In the genomic region with DNA sequence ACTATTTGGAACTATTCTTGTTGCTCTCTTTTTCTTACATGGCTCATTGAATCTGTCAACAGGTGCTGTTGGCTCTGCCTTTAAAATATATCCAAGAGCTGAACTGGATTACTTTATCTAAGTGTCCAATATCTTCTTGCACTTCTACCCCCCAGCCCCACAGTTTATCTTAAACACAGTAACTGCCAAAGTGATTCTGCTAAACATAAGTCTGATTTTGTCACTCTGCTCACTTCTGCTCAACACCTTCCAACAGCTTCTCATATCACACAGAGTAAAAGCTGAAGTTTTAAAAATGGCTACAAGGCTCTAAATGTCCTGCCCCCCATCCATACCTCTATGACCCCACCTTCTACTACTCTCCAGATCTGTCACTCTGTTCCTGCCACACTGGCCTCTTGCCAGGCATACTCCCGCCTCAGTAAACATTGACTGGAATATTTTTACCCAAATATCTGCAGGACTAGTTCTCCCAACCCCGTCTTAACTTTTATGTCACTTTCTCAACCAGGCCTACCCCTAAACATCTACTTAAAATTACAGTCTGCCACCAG, we compare ENCODE assay signal across 31 cellular contexts.
"Had no signal": no experiment of that assay in that cellular context is flagged by ENCODE, and none has a peak within 500 bp of the region (broad histone marks: within the 10 kb centered on the region; RNA-seq: fewer than 3 reads in every experiment).

No MANE protein-coding gene starts in this region.

- H3K27me3 Mint-ChIP-seq: activated B cell treated with CpG ODN at 0.5 μM for 24 hours; activated CD4-positive, alpha-beta memory T cell treated with anti-CD3 and anti-CD28 coated beads for 36 hours; activated CD8-positive, alpha-beta memory T cell treated with anti-CD3 and anti-CD28 coated beads, Interleukin-2, amount 10 ng/mL, durations not matched to agents 7 days and 5 days; activated naive CD4-positive, alpha-beta T cell treated with anti-CD3 and anti-CD28 coated beads, Interleukin-2, amount 10 ng/mL, durations not matched to agents 7 days and 5 days; activated naive CD8-positive, alpha-beta T cell; activated naive CD8-positive, alpha-beta T cell treated with anti-CD3 and anti-CD28 coated beads, Interleukin-2, amount 50 U/mL, for 24 hours; central memory CD8-positive, alpha-beta T cell; T-cell had no signal

- H3K4me1 Mint-ChIP-seq: activated B cell treated with CpG ODN at 0.5 μM for 24 hours; activated CD8-positive, alpha-beta memory T cell treated with anti-CD3 and anti-CD28 coated beads, Interleukin-2, amount 10 ng/mL, durations not matched to agents 7 days and 5 days; activated naive CD4-positive, alpha-beta T cell treated with anti-CD3 and anti-CD28 coated beads, Interleukin-2, amount 10 ng/mL, durations not matched to agents 7 days and 5 days; activated naive CD8-positive, alpha-beta T cell treated with anti-CD3 and anti-CD28 coated beads, Interleukin-2, amount 50 U/mL, for 24 hours; central memory CD8-positive, alpha-beta T cell; T-cell had no signal

- H3K27me3 ChIP-seq: brain microvascular endothelial cell had no signal

- H3K9me3 Mint-ChIP-seq: activated naive CD4-positive, alpha-beta T cell treated with anti-CD3 and anti-CD28 coated beads, Interleukin-2, amount 10 ng/mL, durations not matched to agents 7 days and 5 days had no signal

- H3K36me3 Mint-ChIP-seq: activated CD8-positive, alpha-beta memory T cell treated with anti-CD3 and anti-CD28 coated beads, Interleukin-2, amount 10 ng/mL, durations not matched to agents 7 days and 5 days; activated naive CD4-positive, alpha-beta T cell treated with anti-CD3 and anti-CD28 coated beads, Interleukin-2, amount 10 ng/mL, durations not matched to agents 7 days and 5 days; activated naive CD8-positive, alpha-beta T cell; T-cell had no signal

- H3K27ac Mint-ChIP-seq: activated B cell treated with CpG ODN at 0.5 μM for 24 hours; activated CD4-positive, alpha-beta memory T cell treated with anti-CD3 and anti-CD28 coated beads for 36 hours; activated CD8-positive, alpha-beta memory T cell treated with anti-CD3 and anti-CD28 coated beads, Interleukin-2, amount 10 ng/mL, durations not matched to agents 7 days and 5 days; activated naive CD4-positive, alpha-beta T cell treated with anti-CD3 and anti-CD28 coated beads, Interleukin-2, amount 10 ng/mL, durations not matched to agents 7 days and 5 days; activated naive CD8-positive, alpha-beta T cell; activated naive CD8-positive, alpha-beta T cell treated with anti-CD3 and anti-CD28 coated beads, Interleukin-2, amount 50 U/mL, for 24 hours; T-cell had no signal

- H3K36me3 ChIP-seq: brain microvascular endothelial cell had no signal

- DNase-seq: activated B cell treated with CpG ODN at 0.5 μM for 24 hours; activated CD4-positive, alpha-beta memory T cell treated with anti-CD3 and anti-CD28 coated beads for 36 hours; activated CD4-positive, alpha-beta T cell treated with anti-CD3 and anti-CD28 coated beads for 4 hours; activated CD4-positive, alpha-beta T cell treated with anti-CD3 and anti-CD28 coated beads, Interleukin-2, amount 50 U/mL, for 1 hour; activated CD4-positive, CD25-positive, alpha-beta regulatory T cell treated with anti-CD3 and anti-CD28 coated beads, Interleukin-2, amount 50 U/mL, for 72 hours; activated CD8-positive, alpha-beta memory T cell treated with anti-CD3 and anti-CD28 coated beads, Interleukin-2, amount 10 ng/mL, durations not matched to agents 7 days and 5 days; activated CD8-positive, alpha-beta memory T cell treated with anti-CD3 and anti-CD28 coated beads, Interleukin-2, amount 50 U/mL, for 48 hours; activated effector memory CD4-positive, alpha-beta T cell treated with Interleukin-2 at 50 U/mL for 16 hours; activated naive CD4-positive, alpha-beta T cell treated with anti-CD3 and anti-CD28 coated beads, Interleukin-2, amount 10 ng/mL, durations not matched to agents 7 days and 5 days; activated naive CD8-positive, alpha-beta T cell treated with anti-CD3 and anti-CD28 coated beads, Interleukin-2, amount 50 U/mL, for 24 hours; activated T-cell treated with anti-CD3 and anti-CD28 coated beads, Interleukin-2, amount 50 U/mL, for 48 hours; anterior cingulate cortex; NCI-H1092 treated with DMSO at 0.1 percent for 48 hours; NCI-H1417; NCI-H146; NCI-H187; NCI-H2029 treated with DMSO at 0.1 percent for 48 hours; NCI-H2107; NCI-H2171; NCI-H510A; NCI-H526; NCI-H748 treated with DMSO at 0.1 percent for 48 hours; NK-92 treated with Interleukin-12 subunit alpha and Interleukin-12 subunit beta, amount 100 ng/mL, for 24 hours; SHP77 treated with DMSO at 0.1 percent for 48 hours; T-cell; T-helper 2 cell; T-helper 9 cell had no signal

- H3K27ac ChIP-seq: VCaP had no signal

- H3K4me3 Mint-ChIP-seq: activated B cell treated with CpG ODN at 0.5 μM for 24 hours; activated CD4-positive, alpha-beta memory T cell treated with anti-CD3 and anti-CD28 coated beads for 36 hours; activated CD8-positive, alpha-beta memory T cell treated with anti-CD3 and anti-CD28 coated beads, Interleukin-2, amount 10 ng/mL, durations not matched to agents 7 days and 5 days; activated naive CD4-positive, alpha-beta T cell treated with anti-CD3 and anti-CD28 coated beads, Interleukin-2, amount 10 ng/mL, durations not matched to agents 7 days and 5 days; activated naive CD8-positive, alpha-beta T cell; activated naive CD8-positive, alpha-beta T cell treated with anti-CD3 and anti-CD28 coated beads, Interleukin-2, amount 50 U/mL, for 24 hours; central memory CD8-positive, alpha-beta T cell; T-cell had no signal
